31 cellular contexts compared by ENCODE assay signal in the genomic region with DNA sequence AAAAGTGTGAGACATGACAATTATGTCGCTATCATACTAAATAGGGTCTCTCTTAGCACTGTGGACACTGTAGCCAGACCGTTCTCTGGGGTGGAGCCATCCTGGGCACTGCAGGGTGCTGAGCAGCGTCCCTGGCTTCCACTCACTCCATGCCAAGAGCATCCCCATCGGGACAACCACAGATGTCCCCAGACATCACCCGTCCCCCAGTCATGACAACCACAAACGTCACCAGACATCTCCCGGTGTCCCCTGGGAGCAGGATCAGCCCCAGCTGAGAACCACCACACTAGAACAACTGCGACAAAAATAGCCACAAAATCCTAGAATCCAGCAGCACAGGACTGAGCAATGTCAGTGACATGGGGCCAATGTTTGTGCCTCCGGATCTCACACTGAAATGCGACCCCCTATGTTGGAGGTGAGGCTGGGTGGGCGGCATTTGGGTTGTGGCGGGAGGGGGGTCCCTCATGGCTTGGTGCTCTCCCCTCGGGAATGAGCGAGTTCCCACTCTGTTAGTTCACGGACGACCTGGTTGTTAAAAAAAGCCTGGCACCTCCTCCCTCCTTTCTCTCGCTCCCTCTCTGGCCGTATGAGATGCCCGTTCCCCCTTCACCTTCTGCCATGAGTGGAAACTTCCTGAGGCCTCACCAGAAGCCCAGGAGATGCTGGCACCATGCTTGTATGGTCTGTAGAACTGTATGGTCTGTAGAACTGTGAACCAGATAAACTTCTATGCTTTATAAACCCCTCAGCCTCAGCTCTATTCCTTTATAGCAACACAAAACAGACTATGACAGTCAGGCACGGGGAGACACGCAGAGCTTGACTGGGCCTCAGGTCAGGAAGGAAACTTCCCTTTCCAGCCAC.
A peak's percentile ranks its signal among the peaks of the same experiment; 100 is the strongest.
DNase-seq lines count a peak whose midpoint lies in the region; ATAC-seq, FAIRE-seq and TF ChIP-seq lines count a peak whose summit lies in the region.
"Had no signal": no experiment of that assay in that cellular context is flagged by ENCODE, and none has a peak within 500 bp of the region (broad histone marks: within the 10 kb centered on the region; RNA-seq: fewer than 3 reads in every experiment).

No MANE protein-coding gene starts in this region.

- peaks cover 20% of the 10 kb centered on the region for H3K27me3 Mint-ChIP-seq in activated naive CD4-positive, alpha-beta T cell treated with anti-CD3 and anti-CD28 coated beads, Interleukin-2, amount 10 ng/mL, durations not matched to agents 7 days and 5 days
- H3K27me3 Mint-ChIP-seq in stimulated activated naive B cell treated with anti-CD40 and anti-IgM and Interleukin-4, amounts not matched to agents 10 μg/mL and 1 μg/mL and 100 μg/mL, for 72 hours = no peaks in the 10 kb centered on the region
- H3K27me3 Mint-ChIP-seq: activated CD8-positive, alpha-beta memory T cell treated with anti-CD3 and anti-CD28 coated beads, Interleukin-2, amount 10 ng/mL, durations not matched to agents 7 days and 5 days; CD8-positive, alpha-beta memory T cell had no signal

- H3K4me1 Mint-ChIP-seq in activated naive CD4-positive, alpha-beta T cell treated with anti-CD3 and anti-CD28 coated beads, Interleukin-2, amount 10 ng/mL, durations not matched to agents 7 days and 5 days = peaks cover 24% of the 10 kb centered on the region
- H3K4me1 Mint-ChIP-seq in stimulated activated naive B cell treated with anti-CD40 and anti-IgM and Interleukin-4, amounts not matched to agents 10 μg/mL and 1 μg/mL and 100 μg/mL, for 72 hours = peaks cover 29 to 50% of the 10 kb centered on the region in 2 donors

- no peak for TF ChIP-seq CTCF in Peyer's patch (IDR thresholded peaks at IDR 0.05)
- TF ChIP-seq CTCF in kidney (IDR thresholded peaks at IDR 0.05; ENCODE audit: borderline replicate concordance, extremely low read depth, insufficient read depth) = no peak

- CTCF ChIA-PET in activated naive CD4-positive, alpha-beta T cell treated with anti-CD3 and anti-CD28 coated beads, Interleukin-2, amount 10 ng/mL, durations not matched to agents 7 days and 5 days (lab: Charles Lee) = interaction anchor here (0.9 kb wide), 1 partner anchor 96 kb away, joined by 3 read pairs; no protein-coding TSS in a partner anchor

- TF ChIP-seq POLR2A in Peyer's patch (IDR thresholded peaks at IDR 0.05) = no peak

- ATAC-seq in activated naive CD4-positive, alpha-beta T cell treated with anti-CD3 and anti-CD28 coated beads, Interleukin-2, amount 50 U/mL, for 72 hours = no peak
- no peak for ATAC-seq in stimulated activated naive B cell treated with anti-CD40 and anti-IgM and Interleukin-4, amounts not matched to agents 10 μg/mL and 1 μg/mL and 100 μg/mL, for 72 hours (replicated peaks)
- ATAC-seq in HG03439 (IDR thresholded peaks at IDR 0.05; ENCODE audit: unreplicated experiment) (no peak), GM18520 (IDR thresholded peaks at IDR 0.05; ENCODE audit: unreplicated experiment) (no peak)
- ATAC-seq: activated CD8-positive, alpha-beta memory T cell treated with anti-CD3 and anti-CD28 coated beads, Interleukin-2, amount 10 ng/mL, durations not matched to agents 7 days and 5 days; activated T-cell treated with anti-CD3 and anti-CD28 coated beads, Interleukin-2, amount 50 U/mL, for 4 hours; gastroesophageal sphincter; left colon; SK-N-SH treated with all-trans-retinoic acid at 6 μM for 48 hours; stimulated activated effector memory CD8-positive, alpha-beta T cell treated with anti-CD3 and anti-CD28 coated beads, Interleukin-12 subunit alpha, Interleukin-12 subunit beta, amount 100 ng/mL, for 72 hours had no signal

- no peaks in the 10 kb centered on the region for H3K9me3 ChIP-seq in Peyer's patch
- no peaks in the 10 kb centered on the region for H3K9me3 ChIP-seq in kidney (ENCODE audit: control insufficient read depth in 1 of 2, low read length in 2 of 2)
- H3K9me3 ChIP-seq: gastroesophageal sphincter, prostate gland had no signal

- H3K4me1 ChIP-seq in Peyer's patch (peaks cover 0 to 4% (median 0%) of the 10 kb centered on the region in 4 donors), kidney (ENCODE audit: control insufficient read depth in 1 of 2, insufficient read depth in 1 of 2, low read depth in 1 of 2, low read length in 2 of 2) (peaks cover 0 to 13% of the 10 kb centered on the region in 2 donors)
- H3K4me1 ChIP-seq: gastroesophageal sphincter, prostate gland had no signal

- H3K4me3 ChIP-seq in Peyer's patch (no peak overlapping the region), kidney (ENCODE audit: low read length in 2 of 2) (no peak overlapping the region)
- H3K4me3 ChIP-seq: gastroesophageal sphincter, GM23248, prostate gland had no signal

- no peak overlapping the region for H3K4me3 Mint-ChIP-seq in activated naive CD4-positive, alpha-beta T cell treated with anti-CD3 and anti-CD28 coated beads, Interleukin-2, amount 10 ng/mL, durations not matched to agents 7 days and 5 days
- no peak overlapping the region for H3K4me3 Mint-ChIP-seq in stimulated activated naive B cell treated with anti-CD40 and anti-IgM and Interleukin-4, amounts not matched to agents 10 μg/mL and 1 μg/mL and 100 μg/mL, for 72 hours
- H3K4me3 Mint-ChIP-seq: activated CD8-positive, alpha-beta memory T cell treated with anti-CD3 and anti-CD28 coated beads, Interleukin-2, amount 10 ng/mL, durations not matched to agents 7 days and 5 days; activated T-cell treated with anti-CD3 and anti-CD28 coated beads, Interleukin-2, amount 50 U/mL, for 4 hours; CD8-positive, alpha-beta memory T cell; HFFc6; stimulated activated effector memory CD8-positive, alpha-beta T cell treated with anti-CD3 and anti-CD28 coated beads, Interleukin-12 subunit alpha, Interleukin-12 subunit beta, amount 100 ng/mL, for 72 hours; T-helper 1 cell treated with Interleukin-12 subunit alpha and Interleukin-12 subunit beta and Interleukin-4 antibody, amounts not matched to agents 30 μg/mL and 1 μg/mL, for 36 hours had no signal

- peak; percentile 11 for DNase-seq in activated naive CD4-positive, alpha-beta T cell treated with anti-CD3 and anti-CD28 coated beads, Interleukin-2, amount 10 ng/mL, durations not matched to agents 7 days and 5 days
- DNase-seq in activated naive CD4-positive, alpha-beta T cell treated with anti-CD3 and anti-CD28 coated beads, Interleukin-2, amount 50 U/mL, for 72 hours (ENCODE audit: low spot score in 2 of 2) = no peak
- DNase-seq in Peyer's patch (peak in 2 of 3 donors; percentile 35 to 36), kidney (peak; percentile 63), substantia nigra (lab: John Stamatoyannopoulos, UW) (no peak)
- no peak for DNase-seq in stimulated activated naive B cell treated with anti-CD40 and anti-IgM and Interleukin-4, amounts not matched to agents 10 μg/mL and 1 μg/mL and 100 μg/mL, for 72 hours
- DNase-seq: activated CD4-positive, alpha-beta T cell treated with anti-CD3 and anti-CD28 coated beads, Interleukin-2, amount 50 U/mL, for 4 hours; activated CD8-positive, alpha-beta memory T cell treated with anti-CD3 and anti-CD28 coated beads, Interleukin-2, amount 10 ng/mL, durations not matched to agents 7 days and 5 days; activated T-cell treated with anti-CD3 and anti-CD28 coated beads, Interleukin-2, amount 50 U/mL, for 4 hours; amniotic stem cell; CD8-positive, alpha-beta memory T cell; effector CD8-positive, alpha-beta T cell; GM23248; HFFc6; hippocampal formation; Kasumi-1; mesenchymal stem cell; NCI-H1417 treated with DMSO at 0.1 percent for 48 hours; NCI-H2029 treated with DMSO at 0.1 percent for 48 hours; NCI-H526; NK-92 treated with Interleukin-12 subunit alpha and Interleukin-12 subunit beta, amount 100 ng/mL, for 24 hours; nucleus accumbens had no signal

- intact Hi-C loops in kidney (cut with DNase I) = no loop called here

- no peaks in the 10 kb centered on the region for H3K36me3 ChIP-seq in Peyer's patch
- no peaks in the 10 kb centered on the region for H3K36me3 ChIP-seq in kidney (ENCODE audit: control insufficient read depth in 1 of 2, insufficient read depth in 2 of 2, low read length in 2 of 2)
- H3K36me3 ChIP-seq: gastroesophageal sphincter, prostate gland had no signal

- H3K27ac Mint-ChIP-seq in activated naive CD4-positive, alpha-beta T cell treated with anti-CD3 and anti-CD28 coated beads, Interleukin-2, amount 10 ng/mL, durations not matched to agents 7 days and 5 days = peak overlapping the region; percentile 34
- no peak overlapping the region for H3K27ac Mint-ChIP-seq in activated naive CD4-positive, alpha-beta T cell treated with anti-CD3 and anti-CD28 coated beads, Interleukin-2, amount 50 U/mL, for 72 hours
- peak overlapping the region; percentile 91 for H3K27ac Mint-ChIP-seq in stimulated activated naive B cell treated with anti-CD40 and anti-IgM and Interleukin-4, amounts not matched to agents 10 μg/mL and 1 μg/mL and 100 μg/mL, for 72 hours
- H3K27ac Mint-ChIP-seq: activated CD8-positive, alpha-beta memory T cell treated with anti-CD3 and anti-CD28 coated beads, Interleukin-2, amount 10 ng/mL, durations not matched to agents 7 days and 5 days; HFFc6; stimulated activated effector memory CD8-positive, alpha-beta T cell treated with anti-CD3 and anti-CD28 coated beads, Interleukin-12 subunit alpha, Interleukin-12 subunit beta, amount 100 ng/mL, for 72 hours; T-helper 1 cell treated with Interleukin-12 subunit alpha and Interleukin-12 subunit beta and Interleukin-4 antibody, amounts not matched to agents 30 μg/mL and 1 μg/mL, for 36 hours had no signal

- FAIRE-seq in kidney (lab: Jason Lieb, UNC) = no peak
- FAIRE-seq: colon had no signal

- no peaks in the 10 kb centered on the region for H3K27me3 ChIP-seq in Peyer's patch
- H3K27me3 ChIP-seq: gastroesophageal sphincter had no signal

- peaks cover 2% of the 10 kb centered on the region for H3K36me3 Mint-ChIP-seq in activated naive CD4-positive, alpha-beta T cell treated with anti-CD3 and anti-CD28 coated beads, Interleukin-2, amount 10 ng/mL, durations not matched to agents 7 days and 5 days
- peaks cover 0 to 6% of the 10 kb centered on the region in 2 donors for H3K36me3 Mint-ChIP-seq in activated naive CD4-positive, alpha-beta T cell treated with anti-CD3 and anti-CD28 coated beads, Interleukin-2, amount 50 U/mL, for 72 hours
- H3K36me3 Mint-ChIP-seq in stimulated activated naive B cell treated with anti-CD40 and anti-IgM and Interleukin-4, amounts not matched to agents 10 μg/mL and 1 μg/mL and 100 μg/mL, for 72 hours = peaks cover 14 to 20% of the 10 kb centered on the region in 2 donors
- H3K36me3 Mint-ChIP-seq: activated CD8-positive, alpha-beta memory T cell treated with anti-CD3 and anti-CD28 coated beads, Interleukin-2, amount 10 ng/mL, durations not matched to agents 7 days and 5 days; CD8-positive, alpha-beta memory T cell; stimulated activated effector memory CD8-positive, alpha-beta T cell treated with anti-CD3 and anti-CD28 coated beads, Interleukin-12 subunit alpha, Interleukin-12 subunit beta, amount 100 ng/mL, for 72 hours had no signal

- H3K9me3 Mint-ChIP-seq in activated naive CD4-positive, alpha-beta T cell treated with anti-CD3 and anti-CD28 coated beads, Interleukin-2, amount 10 ng/mL, durations not matched to agents 7 days and 5 days = peaks cover 16% of the 10 kb centered on the region
- H3K9me3 Mint-ChIP-seq in activated naive CD4-positive, alpha-beta T cell treated with anti-CD3 and anti-CD28 coated beads, Interleukin-2, amount 50 U/mL, for 72 hours = peaks cover 7 to 14% of the 10 kb centered on the region in 2 donors
- peaks cover 6 to 10% of the 10 kb centered on the region in 2 donors for H3K9me3 Mint-ChIP-seq in stimulated activated naive B cell treated with anti-CD40 and anti-IgM and Interleukin-4, amounts not matched to agents 10 μg/mL and 1 μg/mL and 100 μg/mL, for 72 hours
- H3K9me3 Mint-ChIP-seq: CD8-positive, alpha-beta memory T cell had no signal

- H3K27ac ChIP-seq in Peyer's patch (no peak overlapping the region), kidney (ENCODE audit: low read depth in 2 of 2, low read length in 2 of 2) (no peak overlapping the region), substantia nigra (ENCODE audit: low read depth, low read length, poor library complexity, severe bottlenecking) (no peak overlapping the region)
- H3K27ac ChIP-seq: gastroesophageal sphincter, GM23248, prostate gland had no signal

- no peak overlapping the region for H3K9ac ChIP-seq in kidney (ENCODE audit: low read length in 2 of 2)
- H3K9ac ChIP-seq: GM23248 had no signal

Comparison
In these comparisons a context has a peak if more than half of its experiments do, and no peak if none do; other contexts are left out.
1. DNase-seq: peak in activated naive CD4-positive, alpha-beta T cell treated with anti-CD3 and anti-CD28 coated beads, Interleukin-2, amount 10 ng/mL, durations not matched to agents 7 days and 5 days (single experiment), Peyer's patch (2 of 3) and kidney (single experiment); none in activated naive CD4-positive, alpha-beta T cell treated with anti-CD3 and anti-CD28 coated beads, Interleukin-2, amount 50 U/mL, for 72 hours (0 of 2), stimulated activated naive B cell treated with anti-CD40 and anti-IgM and Interleukin-4, amounts not matched to agents 10 μg/mL and 1 μg/mL and 100 μg/mL, for 72 hours (single experiment) and substantia nigra (0 of 49).
2. H3K27ac Mint-ChIP-seq: peak in activated naive CD4-positive, alpha-beta T cell treated with anti-CD3 and anti-CD28 coated beads, Interleukin-2, amount 10 ng/mL, durations not matched to agents 7 days and 5 days (single experiment) and stimulated activated naive B cell treated with anti-CD40 and anti-IgM and Interleukin-4, amounts not matched to agents 10 μg/mL and 1 μg/mL and 100 μg/mL, for 72 hours (single experiment); none in activated naive CD4-positive, alpha-beta T cell treated with anti-CD3 and anti-CD28 coated beads, Interleukin-2, amount 50 U/mL, for 72 hours (0 of 2).